In the genomic region with DNA sequence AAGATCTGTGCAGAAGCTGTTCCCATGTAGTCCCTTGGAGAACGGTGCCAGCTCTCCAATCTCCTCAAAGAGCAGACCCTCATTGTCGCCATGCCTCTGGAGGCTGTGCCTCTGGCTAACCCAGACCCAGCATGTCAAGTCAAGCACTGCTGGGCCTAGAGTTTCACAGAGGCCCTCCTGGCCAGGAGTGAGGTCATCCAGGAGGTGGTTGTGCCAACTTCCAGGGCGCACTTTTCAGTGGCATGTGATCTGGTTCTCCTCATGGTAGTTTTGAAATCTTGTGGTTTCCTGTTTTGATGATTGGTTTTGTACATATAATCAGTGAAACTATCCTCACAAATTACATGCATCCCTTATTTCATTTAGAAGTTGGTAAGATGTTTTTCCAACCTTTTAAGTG, we compare ENCODE assay signal across 13 cellular contexts.
DNase-seq lines count a peak whose midpoint lies in the region; ATAC-seq and TF ChIP-seq lines count a peak whose summit lies in the region.
"Had no signal": no experiment of that assay in that cellular context is flagged by ENCODE, and none has a peak within 500 bp of the region (broad histone marks: within the 10 kb centered on the region; RNA-seq: fewer than 3 reads in every experiment).

No MANE protein-coding gene starts in this region.

- H3K4me3 ChIP-seq in MM.1S (ENCODE audit: low read length), result no peak overlapping the region
- H3K4me3 ChIP-seq in lower leg skin (ENCODE audit: low read depth, poor library complexity, severe bottlenecking), result no peak overlapping the region
- H3K4me3 ChIP-seq: neural progenitor cell had no signal

- H3K27ac Mint-ChIP-seq in chondrocyte (ENCODE audit: unreplicated experiment), result no peak overlapping the region

- H3K27me3 Mint-ChIP-seq in chondrocyte (ENCODE audit: low read depth), result no peaks in the 10 kb centered on the region

- WGBS in lower leg skin, 2 donors, result 57 to 73% methylated on average over 3 of the region's 3 CpGs

- DNase-seq in AG09319 (ENCODE audit: extremely low read depth, low read depth), result peak; percentile 82
- DNase-seq in MM.1S, result peak; percentile 33
- DNase-seq in lower leg skin (ENCODE audit: low spot score in 2 of 2), result peak; percentile 67 to 95
- no peak for DNase-seq in chondrocyte (ENCODE audit: low spot score)
- no peak for DNase-seq in stimulated activated naive CD4-positive, alpha-beta T cell treated with Interleukin-2 at 50 U/mL for 16 hours (lab: John Stamatoyannopoulos, UW)
- DNase-seq: H7, hypothalamus, NCI-H2081 treated with DMSO at 0.1 percent for 48 hours had no signal

- no peaks in the 10 kb centered on the region for H3K36me3 ChIP-seq in MM.1S (replicated peaks; ENCODE audit: insufficient read depth, low read length)
- H3K36me3 ChIP-seq: neural progenitor cell had no signal

- peaks cover 17% of the 10 kb centered on the region for H3K4me1 ChIP-seq in MM.1S (ENCODE audit: low read length)

- intact Hi-C loops in lower leg skin (cut with DNase I; ENCODE audit: low total_unique reads), result no loop called here

- peak overlapping the region; percentile 35; the same call in 1 of the 2 replicates for H3K4me2 ChIP-seq in MM.1S (ENCODE audit: low read depth, low read length)

- ATAC-seq in HG03565 (IDR thresholded peaks at IDR 0.05; ENCODE audit: unreplicated experiment) (no peak), GM18858 (IDR thresholded peaks at IDR 0.05; ENCODE audit: unreplicated experiment) (no peak)

- H3K27me3 ChIP-seq in MM.1S (replicated peaks; ENCODE audit: insufficient read depth, low read length), result no peaks in the 10 kb centered on the region
- H3K27me3 ChIP-seq: neural progenitor cell had no signal

- H3K27ac ChIP-seq in MM.1S (ENCODE audit: low read length) (no peak overlapping the region), cingulate gyrus (ENCODE audit: low read depth, low read length) (peak overlapping the region; percentile 83)
- H3K27ac ChIP-seq: C4-2B, neural progenitor cell had no signal

- no peaks in the 10 kb centered on the region for H3F3A ChIP-seq in MM.1S (ENCODE audit: insufficient read depth, low read length)

- no peak overlapping the region for H3K4me3 Mint-ChIP-seq in chondrocyte (ENCODE audit: unreplicated experiment)
- H3K4me3 Mint-ChIP-seq: neural progenitor cell had no signal

- H3K4me1 Mint-ChIP-seq in chondrocyte (ENCODE audit: low read depth), result peaks cover 19% of the 10 kb centered on the region

- H3K9ac ChIP-seq in MM.1S (ENCODE audit: low read length), result no peak overlapping the region
- H3K9ac ChIP-seq: neural progenitor cell had no signal

- H3K36me3 Mint-ChIP-seq in chondrocyte (ENCODE audit: low read depth), result peaks cover 15% of the 10 kb centered on the region
- H3K36me3 Mint-ChIP-seq: neural progenitor cell had no signal

- H4K20me1 ChIP-seq in MM.1S (ENCODE audit: insufficient read depth, low read length), result no peaks in the 10 kb centered on the region

- no peaks in the 10 kb centered on the region for H3K9me3 ChIP-seq in MM.1S (replicated peaks; ENCODE audit: insufficient read depth, low read length)

- H3K9me3 Mint-ChIP-seq in chondrocyte (ENCODE audit: low read depth), result no peaks in the 10 kb centered on the region

- TF ChIP-seq POLR2A in lower leg skin (IDR thresholded peaks at IDR 0.05), result no peak

- H3K9me2 ChIP-seq in MM.1S (replicated peaks; ENCODE audit: insufficient read depth, low read length), result no peaks in the 10 kb centered on the region

- H3K79me2 ChIP-seq in MM.1S (ENCODE audit: low read length), result no peaks in the 10 kb centered on the region

- TF ChIP-seq CTCF in AG09319 (IDR thresholded peaks at IDR 0.05; ENCODE audit: low read depth, low read length) (no peak), MM.1S (IDR thresholded peaks at IDR 0.05; ENCODE audit: low read length) (no peak), lower leg skin (IDR thresholded peaks at IDR 0.05) (no peak), chondrocyte (IDR thresholded peaks at IDR 0.05) (no peak)

- no peak overlapping the region for H2AFZ ChIP-seq in MM.1S (ENCODE audit: low read length)
- H2AFZ ChIP-seq: neural progenitor cell had no signal

Comparison
In these comparisons a context has a peak if more than half of its experiments do, and no peak if none do; other contexts are left out.
1. DNase-seq: peak in AG09319 (single experiment), MM.1S (single experiment) and lower leg skin (2 of 2); none in chondrocyte (single experiment) and stimulated activated naive CD4-positive, alpha-beta T cell treated with Interleukin-2 at 50 U/mL for 16 hours (single experiment).